In the genomic region with DNA sequence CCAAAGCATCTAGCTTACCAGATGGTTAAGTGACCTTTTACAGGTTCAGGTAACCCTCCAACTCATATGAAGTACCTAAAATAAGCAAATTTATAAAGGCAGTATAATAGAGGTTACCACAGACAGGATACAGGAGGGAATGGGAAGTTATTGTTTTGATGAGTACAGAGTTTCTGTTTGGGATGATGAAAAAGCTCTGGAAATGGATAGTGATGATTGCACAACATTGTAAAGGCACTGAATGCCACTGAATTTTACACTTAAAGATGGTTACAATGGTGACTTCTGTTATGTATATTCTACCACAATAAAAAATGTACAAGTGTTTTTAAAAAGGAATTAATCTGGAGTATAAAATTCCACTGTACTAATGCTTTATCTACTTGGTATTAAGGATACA, we compare ENCODE assay signal across 29 cellular contexts.
"Had no signal": no experiment of that assay in that cellular context is flagged by ENCODE, and none has a peak within 500 bp of the region (broad histone marks: within the 10 kb centered on the region; RNA-seq: fewer than 3 reads in every experiment).

No MANE protein-coding gene starts in this region.

- H3K27ac ChIP-seq: colonic mucosa, coronary artery, dorsolateral prefrontal cortex, epithelial cell of prostate, esophagus muscularis mucosa, esophagus squamous epithelium, foreskin keratinocyte, gastrocnemius medialis, gastroesophageal sphincter, heart left ventricle, heart right ventricle had no signal

- DNase-seq: colonic mucosa; cortex of kidney; dermis blood vessel endothelial cell; dorsolateral prefrontal cortex; effector CD4-positive, alpha-beta T cell; effector CD8-positive, alpha-beta T cell; effector memory CD4-positive, alpha-beta T cell; effector memory CD8-positive, alpha-beta T cell; endodermal cell; erythroblast; esophagus squamous epithelium; foreskin fibroblast; foreskin keratinocyte; foreskin melanocyte; gastrocnemius medialis; glutamatergic neuron; head of caudate nucleus; heart left ventricle; heart right ventricle had no signal

- H3K4me1 Mint-ChIP-seq: endodermal cell had no signal

- H3K4me3 Mint-ChIP-seq: dendritic cell treated with granulocyte-macrophage colony-stimulating factor and Interleukin-4, amounts not matched to agents 40 ng/mL and 50 ng/mL, for 4 days; effector memory CD8-positive, alpha-beta T cell; endodermal cell had no signal

- H3K36me3 ChIP-seq: colonic mucosa, esophagus muscularis mucosa, esophagus squamous epithelium, gastrocnemius medialis, gastroesophageal sphincter, heart left ventricle, heart right ventricle had no signal

- H3K4me3 ChIP-seq: colonic mucosa, coronary artery, dorsolateral prefrontal cortex, esophagus muscularis mucosa, esophagus squamous epithelium, gastrocnemius medialis, gastroesophageal sphincter, heart left ventricle, heart right ventricle had no signal

- FAIRE-seq: colon, endometrium, endothelial cell of umbilical vein, frontal cortex had no signal

- H3K9me3 ChIP-seq: colonic mucosa, esophagus muscularis mucosa, esophagus squamous epithelium, gastrocnemius medialis, gastroesophageal sphincter, heart left ventricle, heart right ventricle had no signal

- H3K4me1 ChIP-seq: colonic mucosa, esophagus muscularis mucosa, esophagus squamous epithelium, foreskin keratinocyte, gastrocnemius medialis, gastroesophageal sphincter, heart left ventricle, heart right ventricle had no signal

- H3K27ac Mint-ChIP-seq: dendritic cell treated with granulocyte-macrophage colony-stimulating factor and Interleukin-4, amounts not matched to agents 40 ng/mL and 50 ng/mL, for 4 days; effector memory CD8-positive, alpha-beta T cell; endodermal cell had no signal

- ATAC-seq: effector memory CD8-positive, alpha-beta T cell; esophagus mucosa; foreskin keratinocyte; gastrocnemius medialis; gastroesophageal sphincter; heart left ventricle; heart right ventricle had no signal

- H3K9me3 Mint-ChIP-seq: dendritic cell treated with granulocyte-macrophage colony-stimulating factor and Interleukin-4, amounts not matched to agents 40 ng/mL and 50 ng/mL, for 4 days; effector memory CD8-positive, alpha-beta T cell; endodermal cell had no signal

- H3K27me3 ChIP-seq: colonic mucosa, esophagus muscularis mucosa, esophagus squamous epithelium, gastrocnemius medialis, gastroesophageal sphincter had no signal
